ENCODE assay signal across 8 cellular contexts in the genomic region with DNA sequence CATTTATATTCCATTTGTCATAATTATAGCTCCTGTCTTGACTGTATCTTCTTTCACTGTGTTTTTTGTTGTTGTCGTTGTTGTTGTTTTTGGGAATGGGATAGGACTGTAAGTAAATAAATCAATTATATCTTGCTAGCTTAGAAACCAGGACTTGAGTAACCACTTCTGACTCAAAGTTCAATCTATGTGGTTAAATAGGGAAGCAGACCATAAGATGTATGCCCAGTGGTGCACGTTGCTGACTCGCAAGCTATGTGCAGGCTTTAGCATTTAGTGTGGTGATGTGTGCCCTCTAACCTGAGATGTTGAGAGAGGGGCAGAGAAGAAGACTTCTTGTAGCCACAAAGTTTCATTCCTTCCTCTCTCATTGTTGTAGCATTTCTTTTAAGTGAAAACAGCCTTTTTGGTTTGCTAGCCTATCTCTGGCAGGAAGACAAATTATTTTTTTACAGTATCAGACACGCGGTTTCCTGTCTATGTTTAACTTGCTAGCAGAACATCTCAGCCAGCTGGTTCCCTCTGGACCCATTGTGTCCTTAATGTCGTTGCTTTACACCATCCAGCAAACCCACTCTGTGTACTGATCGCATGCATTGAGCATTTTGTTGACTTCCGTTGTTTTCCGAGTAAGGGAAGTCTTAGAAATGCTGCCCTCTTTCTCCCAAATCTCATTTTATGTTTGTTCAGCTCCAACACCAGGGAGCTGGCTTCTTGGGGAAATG. TPM values are rescaled to one million over a fixed set of nuclear protein-coding genes. Genes with fewer than 3 reads are reported as not detected.
A peak's percentile ranks its signal among the peaks of the same experiment; 100 is the strongest.
DNase-seq lines count a peak whose midpoint lies in the region; ATAC-seq, FAIRE-seq and TF ChIP-seq lines count a peak whose summit lies in the region.

No MANE protein-coding gene starts in this region.

- H3K27me3 ChIP-seq in mammary epithelial cell (ENCODE audit: insufficient read depth, low read length): no peaks in the 10 kb centered on the region
- H3K27me3 ChIP-seq in left lung: no peaks in the 10 kb centered on the region
- H3K27me3 ChIP-seq in tibial nerve: no peaks in the 10 kb centered on the region

- CTCF ChIA-PET in A549 (lab: Yijun Ruan, JAX) (interaction anchor here (0.6 to 1.9 kb wide), 8 partner anchors 17 to 646 kb away, joined by 3 to 8 read pairs (median 4); no protein-coding TSS in a partner anchor), mammary epithelial cell (lab: Charles Lee; ENCODE audit: low non-redundant PET) (interaction anchor here (0.5 kb wide), 1 partner anchor 316 kb away, joined by 4 read pairs; no protein-coding TSS in a partner anchor)

- POLR2A ChIA-PET in A549 (lab: Yijun Ruan, JAX): interaction anchor here (0.6 to 1.1 kb wide), 2 partner anchors 147 to 1313 kb away, joined by 3 read pairs; no protein-coding TSS in a partner anchor

- no peak; a peak in 1 of 5 replicates for TF ChIP-seq RAD21 in A549 (conservative IDR thresholded peaks at IDR 0.05 in 1 of 2, IDR thresholded peaks at IDR 0.05 in 1 of 2)

- peak overlapping the region; percentile 95 to 97 for H3K27ac ChIP-seq in A549
- peak overlapping the region; percentile 17 for H3K27ac ChIP-seq in mammary epithelial cell (ENCODE audit: insufficient read depth, low read depth, low read length)
- H3K27ac ChIP-seq in left lung: peak overlapping the region; percentile 57 to 69
- peak overlapping the region; percentile 6 to 87 (median 76) for H3K27ac ChIP-seq in tibial nerve

- DNase-seq in A549 (ENCODE audit: low read depth in 1 of 2, low spot score in 1 of 2) (peak in 1 of 2 experiments; percentile 36), GM19239 (ENCODE audit: insufficient read length, low spot score) (peak; percentile 9), SIG-M5 (lab: John Stamatoyannopoulos, UW) (peak; percentile 7), mammary epithelial cell (peak; percentile 60), left lung (no peak), tibial nerve (ENCODE audit: low spot score in 2 of 2) (no peak), COLO668 (lab: John Stamatoyannopoulos, UW; ENCODE audit: unreplicated experiment) (no peak)

- H3K79me2 ChIP-seq in mammary epithelial cell (ENCODE audit: insufficient read depth, low read length): peaks cover 91% of the 10 kb centered on the region

- in situ Hi-C loops in mammary epithelial cell (cut with MboI; ENCODE audit: low sequenced_read_pairs in 2 of 2): no loop called here

- dilution Hi-C loops in mammary epithelial cell (cut with HindIII; ENCODE audit: low sequenced_read_pairs): no loop called here

- no peak overlapping the region for H3K9ac ChIP-seq in mammary epithelial cell (ENCODE audit: insufficient read depth, low read length)

- no peak overlapping the region for H2AFZ ChIP-seq in mammary epithelial cell (ENCODE audit: low read depth, low read length)

- ATAC-seq in A549 (peak; percentile 44 to 68), HG03175 (IDR thresholded peaks at IDR 0.05; ENCODE audit: unreplicated experiment) (peak; percentile 86), left lung (peak; percentile 57)

- 10% methylated on average over 9 of the region's 9 CpGs for WGBS in A549 (ENCODE audit: missing lambda C conversion rate)
- WGBS in mammary epithelial cell (ENCODE audit: low coverage, missing lambda C conversion rate): 80% methylated on average over 9 of the region's 9 CpGs
- 11 to 12% methylated on average over 9 of the region's 9 CpGs for WGBS in tibial nerve, 2 donors

- H3K9me3 ChIP-seq in A549 (no peaks in the 10 kb centered on the region), mammary epithelial cell (replicated peaks; ENCODE audit: insufficient read depth, low read length) (no peaks in the 10 kb centered on the region), left lung (no peaks in the 10 kb centered on the region), tibial nerve (no peaks in the 10 kb centered on the region)

- peaks cover 75% of the 10 kb centered on the region for H3K36me3 ChIP-seq in mammary epithelial cell (ENCODE audit: insufficient read depth, low read length)
- H3K36me3 ChIP-seq in left lung: peaks cover 0 to 80% of the 10 kb centered on the region in 2 donors
- peaks cover 0 to 58% (median 4%) of the 10 kb centered on the region in 3 donors for H3K36me3 ChIP-seq in tibial nerve

- H3K4me2 ChIP-seq in A549: peak overlapping the region; percentile 89
- peak overlapping the region; percentile 38 for H3K4me2 ChIP-seq in mammary epithelial cell (ENCODE audit: insufficient read depth, low read depth, low read length)

- H3K4me1 ChIP-seq in A549: peaks cover 45% of the 10 kb centered on the region
- peaks cover 61% of the 10 kb centered on the region for H3K4me1 ChIP-seq in mammary epithelial cell (ENCODE audit: insufficient read depth, low read length)
- peaks cover 49 to 94% of the 10 kb centered on the region in 2 donors for H3K4me1 ChIP-seq in left lung
- H3K4me1 ChIP-seq in tibial nerve: peaks cover 3 to 100% (median 83%) of the 10 kb centered on the region in 4 donors

- FAIRE-seq in A549 (lab: Jason Lieb, UNC) (no peak), GM19239 (lab: Jason Lieb, UNC) (peak; percentile 73)

- TF ChIP-seq CTCF in A549 (IDR thresholded peaks at IDR 0.05): no peak
- no peak for TF ChIP-seq CTCF in mammary epithelial cell (conservative IDR thresholded peaks at IDR 0.05 in 1 of 2, IDR thresholded peaks at IDR 0.05 in 1 of 2; ENCODE audit: extremely low read depth in 1 of 2, insufficient read depth in 1 of 2, low read depth in 1 of 2, low read length in 2 of 2)
- TF ChIP-seq CTCF in left lung (IDR thresholded peaks at IDR 0.05): no peak
- peak in 1 of 5 experiments; percentile 6 for TF ChIP-seq CTCF in tibial nerve (IDR thresholded peaks at IDR 0.05)

- no peak for TF ChIP-seq POLR2A in A549 (IDR thresholded peaks at IDR 0.05; ENCODE audit: low read length)
- no peak for TF ChIP-seq POLR2A in tibial nerve (IDR thresholded peaks at IDR 0.05)

- TF ChIP-seq EP300 in A549 (IDR thresholded peaks at IDR 0.05) (no peak), tibial nerve (IDR thresholded peaks at IDR 0.05) (no peak)

- H3K4me3 ChIP-seq in A549: peak overlapping the region; percentile 18; the same call in 1 of the 3 replicates
- no peak overlapping the region for H3K4me3 ChIP-seq in mammary epithelial cell (replicated peaks in 1 of 3; ENCODE audit: insufficient read depth in 1 of 3, low read depth in 2 of 3, low read length in 3 of 3)
- H3K4me3 ChIP-seq in left lung: no peak overlapping the region
- no peak overlapping the region for H3K4me3 ChIP-seq in tibial nerve

- no peaks in the 10 kb centered on the region for H4K20me1 ChIP-seq in mammary epithelial cell (ENCODE audit: insufficient read depth, low read length)

- intact Hi-C loops in mammary epithelial cell (cut with micrococcal nuclease): no loop called here
- intact Hi-C loops in left lung (cut with DNase I): no loop called here

- no TSS peak for BruUV-seq in mammary epithelial cell (replicated peaks; lab: Mats Ljungman, UMichigan)

TF ChIP-seq in A549, 52 proteins besides CTCF, POLR2A, EP300 and RAD21:
- TF ChIP-seq NR3C1 (IDR thresholded peaks at IDR 0.05): no peak
- no peak for TF ChIP-seq POLR2AphosphoS2 (conservative IDR thresholded peaks at IDR 0.05; ENCODE audit: low read length)
- TF ChIP-seq CBX8 (IDR thresholded peaks at IDR 0.05): no peak

RNA-seq across cellular contexts. Expression of a gene that starts 52.1 kb away (rescaled TPM):
- polyA plus RNA-seq in A549 (2011; rRNA removed): 97.4 and 119 TPM in 2 replicates
- 21.5 and 26.8 TPM in 2 replicates for polyA plus RNA-seq in A549 (2012; cell fraction: cytosol; rRNA removed)
- 20.0 and 20.1 TPM in 2 replicates for polyA plus RNA-seq in A549 (2012; cell fraction: nucleus; rRNA removed)
- polyA plus RNA-seq in A549 (2017; fragmentation: RNase III; extraction: RNeasy Plus Mini Kit Qiagen cat#74134 plus additional on column Dnase treatment): 47.0 to 57.8 TPM (median 48.5 TPM) in 3 replicates
- polyA minus RNA-seq in A549 (2011; rRNA and poly(A)+ RNA removed): 103 and 115 TPM in 2 replicates
- total RNA-seq in mammary epithelial cell: 100 to 1,000 TPM; 149 to 179 TPM
- polyA plus RNA-seq in mammary epithelial cell: 289 TPM
- polyA minus RNA-seq in mammary epithelial cell: 320 TPM
- total RNA-seq in left lung: 100 to 1,000 TPM; 240 to 269 TPM
- total RNA-seq in tibial nerve: 100 to 1,000 TPM; 338 to 406 (median 350) TPM

Comparison
In these comparisons a context has a peak if more than half of its experiments do, and no peak if none do; other contexts are left out.
1. DNase-seq: peak in GM19239 (single experiment), SIG-M5 (single experiment) and mammary epithelial cell (single experiment); none in left lung (0 of 2), tibial nerve (0 of 2) and COLO668 (single experiment).
2. H3K27ac ChIP-seq: peak in every context shown above with its lines; median percentile 96 in A549; 76 in tibial nerve; 63 in left lung; 17 in mammary epithelial cell.
3. Peak in every context shown above with its lines, with median percentiles within 50 percentile points of each other: ATAC-seq.